ENCODE assay signal across 11 cellular contexts in the genomic region with DNA sequence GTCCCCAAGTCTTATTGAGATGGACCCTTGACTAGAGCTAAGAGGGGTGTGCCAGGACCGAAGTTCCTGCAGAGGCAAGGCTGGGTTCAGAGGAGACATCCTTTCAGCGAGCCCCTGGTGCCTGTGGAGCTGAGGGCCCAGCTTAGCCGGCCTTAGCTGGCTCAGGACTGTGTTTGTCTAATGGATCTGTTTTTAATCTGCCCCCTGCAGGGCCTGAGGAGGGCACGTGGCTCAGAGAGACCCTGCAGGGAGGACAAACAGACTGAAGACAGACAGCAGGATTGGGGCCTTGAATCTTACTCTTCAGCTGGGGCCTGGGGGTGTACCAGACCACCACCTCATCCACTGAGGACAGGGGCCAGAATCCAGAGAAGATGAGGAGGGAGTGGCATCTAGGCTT. TPM values are rescaled to one million over a fixed set of nuclear protein-coding genes. Genes with fewer than 3 reads are reported as not detected.
DNase-seq lines count a peak whose midpoint lies in the region; ATAC-seq and TF ChIP-seq lines count a peak whose summit lies in the region.
"Had no signal": no experiment of that assay in that cellular context is flagged by ENCODE, and none has a peak within 500 bp of the region (broad histone marks: within the 10 kb centered on the region; RNA-seq: fewer than 3 reads in every experiment).

No MANE protein-coding gene starts in this region.

- H3K4me2 ChIP-seq in fibroblast of lung (ENCODE audit: extremely low read depth, insufficient read depth, low read length): peak overlapping the region; percentile 59

- DNase-seq in NCI-H1092 treated with DMSO at 0.1 percent for 48 hours (lab: John Stamatoyannopoulos, UW): peak; percentile 19
- DNase-seq in NCI-H1092 (lab: John Stamatoyannopoulos, UW): no peak
- DNase-seq in NT2/D1 (ENCODE audit: low read depth, low spot score): no peak
- DNase-seq in fibroblast of lung (ENCODE audit: low read depth in 2 of 2): no peak
- no peak for DNase-seq in skeletal muscle cell (ENCODE audit: low read depth)
- no peak for DNase-seq in T-helper 17 cell
- DNase-seq in T-helper 2 cell treated with Interferon-gamma antibody and Interleukin-4, amounts not matched to agents 5 μg/mL and 100 μg/mL, for 36 hours (ENCODE audit: low spot score): no peak
- DNase-seq in stimulated activated CD4-positive, alpha-beta T cell treated with anti-CD3 and anti-CD28 coated beads, Interleukin-4, amount 100 ng/mL, for 1 hour: no peak
- DNase-seq: activated effector memory CD4-positive, alpha-beta T cell treated with Interleukin-2 at 50 U/mL for 16 hours; NCI-H1105 had no signal

- peaks cover 3% of the 10 kb centered on the region for H3K36me3 Mint-ChIP-seq in T-helper 17 cell (ENCODE audit: low read depth)
- H3K36me3 Mint-ChIP-seq in T-helper 2 cell treated with Interferon-gamma antibody and Interleukin-4, amounts not matched to agents 5 μg/mL and 100 μg/mL, for 36 hours (ENCODE audit: low read depth): no peaks in the 10 kb centered on the region

- H3K27ac ChIP-seq in fibroblast of lung (ENCODE audit: insufficient read depth, low read length): no peak overlapping the region

- H3K27ac Mint-ChIP-seq in T-helper 17 cell: no peak overlapping the region
- no peak overlapping the region for H3K27ac Mint-ChIP-seq in T-helper 2 cell treated with Interferon-gamma antibody and Interleukin-4, amounts not matched to agents 5 μg/mL and 100 μg/mL, for 36 hours
- H3K27ac Mint-ChIP-seq: dendritic cell treated with granulocyte-macrophage colony-stimulating factor and Interleukin-4, amounts not matched to agents 40 ng/mL and 50 ng/mL, for 4 days had no signal

- H3K79me2 ChIP-seq in fibroblast of lung (ENCODE audit: control insufficient read depth, insufficient read depth, low read length): no peaks in the 10 kb centered on the region

- no peak for ATAC-seq in T-helper 17 cell

- H2AFZ ChIP-seq in fibroblast of lung (ENCODE audit: low read length): no peak overlapping the region

- peak overlapping the region; percentile 91 for H3K4me3 ChIP-seq in NT2/D1 (ENCODE audit: insufficient read length, low read depth)
- H3K4me3 ChIP-seq in fibroblast of lung (replicated peaks in 1 of 4; ENCODE audit: control extremely low read depth in 1 of 4, insufficient read depth in 1 of 4, low read depth in 3 of 4, low read length in 4 of 4): peak overlapping the region in 3 of 4 experiments; percentile 36 to 69 (median 65)
- peak overlapping the region; percentile 52 for H3K4me3 ChIP-seq in skeletal muscle cell (ENCODE audit: low read depth, low read length)

- H4K20me1 ChIP-seq in fibroblast of lung (ENCODE audit: control insufficient read depth, extremely low read depth, insufficient read depth, low read length): no peaks in the 10 kb centered on the region

- peak overlapping the region; percentile 96 for H3K9ac ChIP-seq in NT2/D1 (ENCODE audit: insufficient read length, low read depth)
- no peak overlapping the region for H3K9ac ChIP-seq in fibroblast of lung (ENCODE audit: insufficient read depth, low read length)

- no peak for TF ChIP-seq CTCF in fibroblast of lung (conservative IDR thresholded peaks at IDR 0.05 in 1 of 2, IDR thresholded peaks at IDR 0.05 in 1 of 2; ENCODE audit: low read depth in 1 of 2, low read length in 2 of 2)

- H3K27me3 Mint-ChIP-seq in T-helper 17 cell: peaks cover 41% of the 10 kb centered on the region
- H3K27me3 Mint-ChIP-seq in T-helper 2 cell treated with Interferon-gamma antibody and Interleukin-4, amounts not matched to agents 5 μg/mL and 100 μg/mL, for 36 hours (ENCODE audit: low read depth): peaks cover 49% of the 10 kb centered on the region

- H3K4me1 Mint-ChIP-seq in T-helper 17 cell: peaks cover 20% of the 10 kb centered on the region
- peaks cover 15% of the 10 kb centered on the region for H3K4me1 Mint-ChIP-seq in T-helper 2 cell treated with Interferon-gamma antibody and Interleukin-4, amounts not matched to agents 5 μg/mL and 100 μg/mL, for 36 hours (ENCODE audit: low read depth)

- H3K9me3 ChIP-seq in NT2/D1 (ENCODE audit: insufficient read depth, low read length): no peaks in the 10 kb centered on the region; the same call in 1 of the 2 replicates
- no peaks in the 10 kb centered on the region for H3K9me3 ChIP-seq in fibroblast of lung (ENCODE audit: control insufficient read depth, insufficient read depth, low read depth, low read length)
- H3K9me3 ChIP-seq in T-helper 17 cell (ENCODE audit: control insufficient read depth, low read length, poor library complexity, severe bottlenecking): no peaks in the 10 kb centered on the region

- H3K9me3 Mint-ChIP-seq in T-helper 2 cell treated with Interferon-gamma antibody and Interleukin-4, amounts not matched to agents 5 μg/mL and 100 μg/mL, for 36 hours: no peaks in the 10 kb centered on the region
- H3K9me3 Mint-ChIP-seq: dendritic cell treated with granulocyte-macrophage colony-stimulating factor and Interleukin-4, amounts not matched to agents 40 ng/mL and 50 ng/mL, for 4 days had no signal

- peaks cover 50% of the 10 kb centered on the region for H3K36me3 ChIP-seq in NT2/D1 (ENCODE audit: insufficient read depth, insufficient read length, low read length)
- peaks cover 8% of the 10 kb centered on the region for H3K36me3 ChIP-seq in fibroblast of lung (ENCODE audit: control insufficient read depth, insufficient read depth, low read length)

- no peak overlapping the region for H3K4me3 Mint-ChIP-seq in T-helper 17 cell
- H3K4me3 Mint-ChIP-seq in T-helper 2 cell treated with Interferon-gamma antibody and Interleukin-4, amounts not matched to agents 5 μg/mL and 100 μg/mL, for 36 hours: no peak overlapping the region
- H3K4me3 Mint-ChIP-seq: dendritic cell treated with granulocyte-macrophage colony-stimulating factor and Interleukin-4, amounts not matched to agents 40 ng/mL and 50 ng/mL, for 4 days had no signal

- no peaks in the 10 kb centered on the region for H3K27me3 ChIP-seq in NT2/D1 (ENCODE audit: insufficient read depth, insufficient read length)
- H3K27me3 ChIP-seq in fibroblast of lung (ENCODE audit: control insufficient read depth, insufficient read depth, low read length): no peaks in the 10 kb centered on the region

- H3K4me1 ChIP-seq in NT2/D1 (ENCODE audit: insufficient read depth, insufficient read length) (peaks cover 24% of the 10 kb centered on the region), fibroblast of lung (ENCODE audit: control insufficient read depth, extremely low read depth, insufficient read depth, low read length) (peaks cover 25% of the 10 kb centered on the region)

RNA-seq across cellular contexts. Expression of a gene that starts 1.6 kb away (rescaled TPM):
- total RNA-seq in fibroblast of lung (33.4 and 70.4 TPM in 2 replicates), T-helper 17 cell (1 to 10 TPM; 1.5 to 4.5 TPM)
- polyA plus RNA-seq in fibroblast of lung: 48.9 and 184 TPM in 2 replicates
- 130 and 416 TPM in 2 replicates for polyA plus RNA-seq in fibroblast of lung (2012)
- 25.3 and 53.9 TPM in 2 replicates for polyA minus RNA-seq in fibroblast of lung (ENCODE audit: low replicate concordance)

RNA-seq across cellular contexts. Expression of a gene that starts 24.5 kb away (rescaled TPM):
- total RNA-seq in fibroblast of lung (12.6 and 17.3 TPM in 2 replicates), T-helper 17 cell (10 to 100 TPM; 13.1 to 21.6 TPM)
- 5.5 and 6.4 TPM in 2 replicates for polyA plus RNA-seq in fibroblast of lung
- 8.4 and 10.4 TPM in 2 replicates for polyA plus RNA-seq in fibroblast of lung (2012)
- 13.9 and 23.2 TPM in 2 replicates for polyA minus RNA-seq in fibroblast of lung (ENCODE audit: low replicate concordance)

RNA-seq across cellular contexts. Expression of a gene that starts 24.8 kb away (rescaled TPM):
- 5.4 and 5.8 TPM in 2 replicates for total RNA-seq in fibroblast of lung
- polyA plus RNA-seq in fibroblast of lung: 23.6 and 29.9 TPM in 2 replicates
- polyA plus RNA-seq in fibroblast of lung (2012): 17.3 and 18.9 TPM in 2 replicates
- 64.3 and 80.6 TPM in 2 replicates for polyA minus RNA-seq in fibroblast of lung (ENCODE audit: low replicate concordance)
- total RNA-seq in T-helper 17 cell: 10 to 100 TPM; 41.4 to 54.2 TPM

RNA-seq across cellular contexts. Expression of a gene that starts 26.5 kb away (rescaled TPM):
- total RNA-seq in fibroblast of lung: 44.2 and 87.4 TPM in 2 replicates
- polyA plus RNA-seq in fibroblast of lung: 23.0 and 34.6 TPM in 2 replicates
- 176 and 247 TPM in 2 replicates for polyA plus RNA-seq in fibroblast of lung (2012)
- polyA minus RNA-seq in fibroblast of lung (ENCODE audit: low replicate concordance): 82.1 and 135 TPM in 2 replicates
- not detected for total RNA-seq in T-helper 17 cell

RNA-seq across cellular contexts. Expression of a gene that starts 37.1 kb away (rescaled TPM):
- total RNA-seq in fibroblast of lung (39.8 and 58.8 TPM in 2 replicates), T-helper 17 cell (10 to 100 TPM; 18.7 to 25.1 TPM)
- polyA plus RNA-seq in fibroblast of lung: 67.2 and 108 TPM in 2 replicates
- polyA plus RNA-seq in fibroblast of lung (2012): 84.6 and 128 TPM in 2 replicates
- 49.8 and 84.4 TPM in 2 replicates for polyA minus RNA-seq in fibroblast of lung (ENCODE audit: low replicate concordance)
